Comparison of ENCODE assay signal across 20 cellular contexts in genomic region chr3:71206821-71207220, GRCh38.
DNase-seq lines count a peak whose midpoint lies in the region; ATAC-seq, FAIRE-seq and TF ChIP-seq lines count a peak whose summit lies in the region.
"Had no signal": no experiment of that assay in that cellular context is flagged by ENCODE, and none has a peak within 500 bp of the region (broad histone marks: within the 10 kb centered on the region; RNA-seq: fewer than 3 reads in every experiment).

No MANE protein-coding gene starts in this region.

- no peaks in the 10 kb centered on the region for H3K9me3 ChIP-seq in astrocyte (ENCODE audit: insufficient read depth, low read depth, low read length)
- H3K9me3 ChIP-seq: BLaER1 treated with 17β-estradiol and CSF1 and Interleukin-3, amounts not matched to agents 10 nM and 100 nM; esophagus squamous epithelium; testis had no signal

- no peak for TF ChIP-seq CTCF in astrocyte (IDR thresholded peaks at IDR 0.05; ENCODE audit: insufficient read depth, low read depth, low read length)
- no peak for TF ChIP-seq CTCF in nephron (IDR thresholded peaks at IDR 0.05; ENCODE audit: unreplicated experiment in 3 of 3)

- H3K79me2 ChIP-seq in astrocyte (ENCODE audit: insufficient read depth, low read length) = peaks cover 72% of the 10 kb centered on the region
- H3K79me2 ChIP-seq: parathyroid adenoma had no signal

- peaks cover 22% of the 10 kb centered on the region for H3K4me1 ChIP-seq in astrocyte (ENCODE audit: insufficient read depth, low read length)
- H3K4me1 ChIP-seq: parathyroid adenoma had no signal

- H3K36me3 Mint-ChIP-seq in astrocyte (ENCODE audit: low read depth, unreplicated experiment) = no peaks in the 10 kb centered on the region
- H3K36me3 Mint-ChIP-seq in nephron (ENCODE audit: low read depth) = no peaks in the 10 kb centered on the region

- no peak overlapping the region for H3K4me3 Mint-ChIP-seq in astrocyte (ENCODE audit: unreplicated experiment)
- no peak overlapping the region for H3K4me3 Mint-ChIP-seq in nephron
- H3K4me3 Mint-ChIP-seq: activated CD4-positive, alpha-beta memory T cell treated with anti-CD3 and anti-CD28 coated beads, Interleukin-2, amount 10 ng/mL, durations not matched to agents 7 days and 5 days had no signal

- H3K4me2 ChIP-seq in astrocyte (ENCODE audit: low read length) = peak overlapping the region; percentile 1
- H3K4me2 ChIP-seq: BLaER1 treated with 17β-estradiol and CSF1 and Interleukin-3, amounts not matched to agents 10 nM and 100 nM had no signal

- no peak overlapping the region for H3K27ac ChIP-seq in astrocyte (ENCODE audit: low read depth, low read length)
- H3K27ac ChIP-seq: BLaER1 treated with 17β-estradiol and CSF1 and Interleukin-3, amounts not matched to agents 10 nM and 100 nM; parathyroid adenoma had no signal

- H3K9me3 Mint-ChIP-seq in astrocyte (ENCODE audit: unreplicated experiment) (no peaks in the 10 kb centered on the region), nephron (no peaks in the 10 kb centered on the region)
- H3K9me3 Mint-ChIP-seq: activated CD4-positive, alpha-beta memory T cell treated with anti-CD3 and anti-CD28 coated beads, Interleukin-2, amount 10 ng/mL, durations not matched to agents 7 days and 5 days had no signal

- H3K27me3 ChIP-seq in astrocyte (ENCODE audit: insufficient read depth, low read length) = no peaks in the 10 kb centered on the region
- H3K27me3 ChIP-seq: BLaER1 treated with 17β-estradiol and CSF1 and Interleukin-3, amounts not matched to agents 10 nM and 100 nM; esophagus squamous epithelium; testis had no signal

- H3K27me3 Mint-ChIP-seq in astrocyte (ENCODE audit: low read depth, unreplicated experiment) = no peaks in the 10 kb centered on the region
- no peaks in the 10 kb centered on the region for H3K27me3 Mint-ChIP-seq in nephron (ENCODE audit: low read depth)
- H3K27me3 Mint-ChIP-seq: activated CD4-positive, alpha-beta memory T cell treated with anti-CD3 and anti-CD28 coated beads, Interleukin-2, amount 10 ng/mL, durations not matched to agents 7 days and 5 days had no signal

- H3K4me1 Mint-ChIP-seq in astrocyte (ENCODE audit: low read depth, unreplicated experiment) (peaks cover 38% of the 10 kb centered on the region), nephron (peaks cover 58% of the 10 kb centered on the region)
- H3K4me1 Mint-ChIP-seq: activated CD4-positive, alpha-beta memory T cell treated with anti-CD3 and anti-CD28 coated beads, Interleukin-2, amount 10 ng/mL, durations not matched to agents 7 days and 5 days had no signal

- H3K9ac ChIP-seq in astrocyte (ENCODE audit: low read length) = no peak overlapping the region
- H3K9ac ChIP-seq: BLaER1 treated with 17β-estradiol and CSF1 and Interleukin-3, amounts not matched to agents 10 nM and 100 nM; parathyroid adenoma had no signal

- H3K27ac Mint-ChIP-seq in astrocyte (ENCODE audit: unreplicated experiment) (no peak overlapping the region), nephron (peak overlapping the region; percentile 45 to 79 (median 71))
- H3K27ac Mint-ChIP-seq: activated CD4-positive, alpha-beta memory T cell treated with anti-CD3 and anti-CD28 coated beads, Interleukin-2, amount 10 ng/mL, durations not matched to agents 7 days and 5 days had no signal

- H4K20me1 ChIP-seq in astrocyte (ENCODE audit: insufficient read depth, low read length) = peaks cover 76% of the 10 kb centered on the region
- H4K20me1 ChIP-seq: BLaER1 treated with 17β-estradiol and CSF1 and Interleukin-3, amounts not matched to agents 10 nM and 100 nM had no signal

- no peak overlapping the region for H3K4me3 ChIP-seq in astrocyte (ENCODE audit: insufficient read depth, low read depth, low read length)
- H3K4me3 ChIP-seq: BLaER1 treated with 17β-estradiol and CSF1 and Interleukin-3, amounts not matched to agents 10 nM and 100 nM; esophagus squamous epithelium; testis had no signal

- DNase-seq in NCI-H1092 treated with DMSO at 0.1 percent for 48 hours (lab: John Stamatoyannopoulos, UW) (peak; percentile 11), NCI-H1092 (lab: John Stamatoyannopoulos, UW) (no peak), NCI-H146 (lab: John Stamatoyannopoulos, UW) (peak; percentile 73), astrocyte (ENCODE audit: low read depth) (no peak)
- DNase-seq: activated CD4-positive, alpha-beta memory T cell treated with anti-CD3 and anti-CD28 coated beads, Interleukin-2, amount 10 ng/mL, durations not matched to agents 7 days and 5 days; activated T-cell treated with anti-CD3 and anti-CD28 coated beads, Interleukin-2, amount 50 U/mL, for 72 hours; DMS79; esophagus squamous epithelium; left ventricle myocardium superior; NCI-H1694; NCI-H345; small intestine; stimulated activated CD8-positive, alpha-beta memory T cell treated with anti-CD3 and anti-CD28 coated beads, Interleukin-4, amount 100 ng/mL, for 48 hours; testis had no signal

- H3K36me3 ChIP-seq in astrocyte (ENCODE audit: insufficient read depth, low read length) = no peaks in the 10 kb centered on the region
- H3K36me3 ChIP-seq: BLaER1 treated with 17β-estradiol and CSF1 and Interleukin-3, amounts not matched to agents 10 nM and 100 nM; esophagus squamous epithelium had no signal

- FAIRE-seq in astrocyte (lab: Jason Lieb, UNC) = no peak
- FAIRE-seq: small intestine had no signal

- ATAC-seq in GM21717 (IDR thresholded peaks at IDR 0.05; ENCODE audit: unreplicated experiment) (no peak), HG02970 (IDR thresholded peaks at IDR 0.05; ENCODE audit: low FRiP score, unreplicated experiment) (no peak), HG03045 (IDR thresholded peaks at IDR 0.05; ENCODE audit: unreplicated experiment) (no peak)
- ATAC-seq: activated T-cell treated with anti-CD3 and anti-CD28 coated beads, Interleukin-2, amount 50 U/mL, for 72 hours had no signal

- no peak overlapping the region for H2AFZ ChIP-seq in astrocyte (ENCODE audit: low read depth, low read length)
- H2AFZ ChIP-seq: parathyroid adenoma had no signal

Comparison
In these comparisons a context has a peak if more than half of its experiments do, and no peak if none do; other contexts are left out.
1. DNase-seq: peak in NCI-H1092 treated with DMSO at 0.1 percent for 48 hours (single experiment) and NCI-H146 (single experiment); none in NCI-H1092 (single experiment) and astrocyte (single experiment).